17 cellular contexts compared by ENCODE assay signal in genomic region chr19:46946090-46946489, GRCh38.
DNase-seq lines count a peak whose midpoint lies in the region; ATAC-seq and TF ChIP-seq lines count a peak whose summit lies in the region.
"Had no signal": no experiment of that assay in that cellular context is flagged by ENCODE, and none has a peak within 500 bp of the region (broad histone marks: within the 10 kb centered on the region; RNA-seq: fewer than 3 reads in every experiment).

No MANE protein-coding gene starts in this region.

- H3K9me3 ChIP-seq in Caco-2: no peaks in the 10 kb centered on the region
- no peaks in the 10 kb centered on the region for H3K9me3 ChIP-seq in right lobe of liver
- no peaks in the 10 kb centered on the region for H3K9me3 ChIP-seq in body of pancreas
- H3K9me3 ChIP-seq: BLaER1 treated with 17β-estradiol and CSF1 and Interleukin-3, amounts not matched to agents 10 nM and 100 nM had no signal

- peak overlapping the region; percentile 24 for H3K27ac Mint-ChIP-seq in Caco-2 (ENCODE audit: unreplicated experiment)
- peak overlapping the region; percentile 58 for H3K27ac Mint-ChIP-seq in stimulated activated effector memory CD8-positive, alpha-beta T cell treated with anti-CD3 and anti-CD28 coated beads, Interleukin-12 subunit alpha, Interleukin-12 subunit beta, amount 100 ng/mL, for 72 hours
- H3K27ac Mint-ChIP-seq: activated CD4-positive, alpha-beta memory T cell treated with anti-CD3 and anti-CD28 coated beads, Interleukin-2, amount 10 ng/mL, durations not matched to agents 7 days and 5 days had no signal

- CTCF ChIA-PET in Caco-2 (lab: Charles Lee): interaction anchor here (0.7 to 1.5 kb wide), 2 partner anchors 8 to 20 kb away, joined by 3 to 4 read pairs; no protein-coding TSS in a partner anchor

- 81% methylated on average over 4 of the region's 4 CpGs for WGBS in right lobe of liver (ENCODE audit: insufficient coverage, low coverage, low lambda C conversion rate, missing lambda C conversion rate)
- 86 to 91% methylated on average over 4 of the region's 4 CpGs for WGBS in body of pancreas, 2 donors

- H3K36me3 Mint-ChIP-seq in Caco-2 (ENCODE audit: insufficient read depth, unreplicated experiment): peaks cover 79% of the 10 kb centered on the region
- peaks cover 36% of the 10 kb centered on the region for H3K36me3 Mint-ChIP-seq in stimulated activated effector memory CD8-positive, alpha-beta T cell treated with anti-CD3 and anti-CD28 coated beads, Interleukin-12 subunit alpha, Interleukin-12 subunit beta, amount 100 ng/mL, for 72 hours

- intact Hi-C loops in Caco-2 (cut with micrococcal nuclease; ENCODE audit: unreplicated experiment): no loop called here
- intact Hi-C loops in right lobe of liver (cut with DNase I): no loop called here
- intact Hi-C loops in body of pancreas (cut with DNase I): no loop called here

- TF ChIP-seq CTCF in Caco-2 (IDR thresholded peaks at IDR 0.05; ENCODE audit: insufficient read depth in 1 of 2, low read depth in 1 of 2, low read length in 1 of 2, severe bottlenecking in 1 of 2, unreplicated experiment in 1 of 2): no peak
- TF ChIP-seq CTCF in brain microvascular endothelial cell (IDR thresholded peaks at IDR 0.05; ENCODE audit: low read depth, low read length, missing control alignments): no peak
- TF ChIP-seq CTCF in right lobe of liver (IDR thresholded peaks at IDR 0.05): no peak
- TF ChIP-seq CTCF in body of pancreas (IDR thresholded peaks at IDR 0.05): no peak

- no peak for DNase-seq in Caco-2
- no peak for DNase-seq in brain microvascular endothelial cell
- DNase-seq in right lobe of liver: no peak
- no peak for DNase-seq in stimulated activated effector memory CD8-positive, alpha-beta T cell treated with anti-CD3 and anti-CD28 coated beads, Interleukin-12 subunit alpha, Interleukin-12 subunit beta, amount 100 ng/mL, for 72 hours (ENCODE audit: low spot score in 2 of 2)
- DNase-seq in DMS79 treated with DMSO at 0.1 percent for 48 hours (lab: John Stamatoyannopoulos, UW): no peak
- no peak for DNase-seq in body of pancreas
- DNase-seq in NAMALWA (ENCODE audit: low spot score): no peak
- no peak for DNase-seq in stimulated activated CD4-positive, alpha-beta T cell treated with anti-CD3 and anti-CD28 coated beads, Interleukin-4, amount 100 ng/mL, for 24 hours
- DNase-seq: activated CD4-positive, alpha-beta memory T cell treated with anti-CD3 and anti-CD28 coated beads, Interleukin-2, amount 10 ng/mL, durations not matched to agents 7 days and 5 days; activated naive CD4-positive, alpha-beta T cell treated with Interleukin-2 at 50 U/mL for 16 hours; EL; NCI-H1417; NCI-H345; T-helper 9 cell had no signal

- H3K4me1 Mint-ChIP-seq in Caco-2 (ENCODE audit: low read depth, unreplicated experiment): peaks cover 45% of the 10 kb centered on the region
- H3K4me1 Mint-ChIP-seq in stimulated activated effector memory CD8-positive, alpha-beta T cell treated with anti-CD3 and anti-CD28 coated beads, Interleukin-12 subunit alpha, Interleukin-12 subunit beta, amount 100 ng/mL, for 72 hours: peaks cover 51% of the 10 kb centered on the region

- H3K27ac ChIP-seq in brain microvascular endothelial cell (peak overlapping the region; percentile 58), right lobe of liver (peak overlapping the region; percentile 62 to 88 (median 74)), body of pancreas (peak overlapping the region in 2 of 4 donors; percentile 52 to 57)

- in situ Hi-C loops in brain microvascular endothelial cell (cut with HindIII; ENCODE audit: low pct_ligation_motif_present, low sequenced_read_pairs): no loop called here

- H3K4me3 ChIP-seq in Caco-2 (ENCODE audit: low read depth, low read length) (no peak overlapping the region), brain microvascular endothelial cell (ENCODE audit: low read depth, low read length) (no peak overlapping the region), right lobe of liver (no peak overlapping the region), body of pancreas (no peak overlapping the region)
- H3K4me3 ChIP-seq: BLaER1 treated with 17β-estradiol and CSF1 and Interleukin-3, amounts not matched to agents 10 nM and 100 nM had no signal

- ATAC-seq in right lobe of liver: no peak
- ATAC-seq in stimulated activated effector memory CD8-positive, alpha-beta T cell treated with anti-CD3 and anti-CD28 coated beads, Interleukin-12 subunit alpha, Interleukin-12 subunit beta, amount 100 ng/mL, for 72 hours: no peak
- no peak for ATAC-seq in body of pancreas
- ATAC-seq: natural killer cell treated with Interleukin-12 subunit alpha and Interleukin-12 subunit beta and Interleukin-15 and Interleukin-18, amount 100 ng/mL, for 72 hours; Panc1 had no signal

- no peaks in the 10 kb centered on the region for H3K27me3 Mint-ChIP-seq in Caco-2 (ENCODE audit: insufficient read depth, unreplicated experiment)
- H3K27me3 Mint-ChIP-seq: activated CD4-positive, alpha-beta memory T cell treated with anti-CD3 and anti-CD28 coated beads, Interleukin-2, amount 10 ng/mL, durations not matched to agents 7 days and 5 days; natural killer cell treated with Interleukin-12 subunit alpha and Interleukin-12 subunit beta and Interleukin-15 and Interleukin-18, amount 100 ng/mL, for 72 hours had no signal

- H3K36me3 ChIP-seq in Caco-2 (ENCODE audit: control insufficient read depth, insufficient read depth, low read length) (no peaks in the 10 kb centered on the region), brain microvascular endothelial cell (replicated peaks) (peaks cover 6% of the 10 kb centered on the region), right lobe of liver (no peaks in the 10 kb centered on the region), body of pancreas (replicated peaks in 1 of 2; ENCODE audit: insufficient read depth in 1 of 2, low read depth in 2 of 2) (no peaks in the 10 kb centered on the region)

- POLR2A ChIA-PET in Caco-2 (lab: Charles Lee): no interaction called here

- H3K9me3 Mint-ChIP-seq in Caco-2 (ENCODE audit: unreplicated experiment): no peaks in the 10 kb centered on the region
- H3K9me3 Mint-ChIP-seq in stimulated activated effector memory CD8-positive, alpha-beta T cell treated with anti-CD3 and anti-CD28 coated beads, Interleukin-12 subunit alpha, Interleukin-12 subunit beta, amount 100 ng/mL, for 72 hours: no peaks in the 10 kb centered on the region
- H3K9me3 Mint-ChIP-seq: activated CD4-positive, alpha-beta memory T cell treated with anti-CD3 and anti-CD28 coated beads, Interleukin-2, amount 10 ng/mL, durations not matched to agents 7 days and 5 days; natural killer cell treated with Interleukin-12 subunit alpha and Interleukin-12 subunit beta and Interleukin-15 and Interleukin-18, amount 100 ng/mL, for 72 hours had no signal

- no TSS peak for BruUV-seq in Caco-2 (replicated peaks; lab: Mats Ljungman, UMichigan)

- TF ChIP-seq POLR2A in right lobe of liver (IDR thresholded peaks at IDR 0.05): no peak
- TF ChIP-seq POLR2A in body of pancreas (IDR thresholded peaks at IDR 0.05): no peak

- H3K4me3 Mint-ChIP-seq in Caco-2 (ENCODE audit: unreplicated experiment): no peak overlapping the region
- H3K4me3 Mint-ChIP-seq in stimulated activated effector memory CD8-positive, alpha-beta T cell treated with anti-CD3 and anti-CD28 coated beads, Interleukin-12 subunit alpha, Interleukin-12 subunit beta, amount 100 ng/mL, for 72 hours: no peak overlapping the region
- H3K4me3 Mint-ChIP-seq: activated CD4-positive, alpha-beta memory T cell treated with anti-CD3 and anti-CD28 coated beads, Interleukin-2, amount 10 ng/mL, durations not matched to agents 7 days and 5 days; natural killer cell treated with Interleukin-12 subunit alpha and Interleukin-12 subunit beta and Interleukin-15 and Interleukin-18, amount 100 ng/mL, for 72 hours had no signal

- H3K27me3 ChIP-seq in Caco-2 (replicated peaks; ENCODE audit: control insufficient read depth, insufficient read depth, low read length): no peaks in the 10 kb centered on the region
- H3K27me3 ChIP-seq in brain microvascular endothelial cell (replicated peaks): no peaks in the 10 kb centered on the region
- no peaks in the 10 kb centered on the region for H3K27me3 ChIP-seq in right lobe of liver
- no peaks in the 10 kb centered on the region for H3K27me3 ChIP-seq in body of pancreas
- H3K27me3 ChIP-seq: BLaER1 treated with 17β-estradiol and CSF1 and Interleukin-3, amounts not matched to agents 10 nM and 100 nM had no signal

- H3K4me1 ChIP-seq in Caco-2 (peaks cover 41% of the 10 kb centered on the region), right lobe of liver (peaks cover 0 to 81% (median 47%) of the 10 kb centered on the region in 4 donors), body of pancreas (peaks cover 32% of the 10 kb centered on the region)
